7 cellular contexts compared by ENCODE assay signal in the genomic region with DNA sequence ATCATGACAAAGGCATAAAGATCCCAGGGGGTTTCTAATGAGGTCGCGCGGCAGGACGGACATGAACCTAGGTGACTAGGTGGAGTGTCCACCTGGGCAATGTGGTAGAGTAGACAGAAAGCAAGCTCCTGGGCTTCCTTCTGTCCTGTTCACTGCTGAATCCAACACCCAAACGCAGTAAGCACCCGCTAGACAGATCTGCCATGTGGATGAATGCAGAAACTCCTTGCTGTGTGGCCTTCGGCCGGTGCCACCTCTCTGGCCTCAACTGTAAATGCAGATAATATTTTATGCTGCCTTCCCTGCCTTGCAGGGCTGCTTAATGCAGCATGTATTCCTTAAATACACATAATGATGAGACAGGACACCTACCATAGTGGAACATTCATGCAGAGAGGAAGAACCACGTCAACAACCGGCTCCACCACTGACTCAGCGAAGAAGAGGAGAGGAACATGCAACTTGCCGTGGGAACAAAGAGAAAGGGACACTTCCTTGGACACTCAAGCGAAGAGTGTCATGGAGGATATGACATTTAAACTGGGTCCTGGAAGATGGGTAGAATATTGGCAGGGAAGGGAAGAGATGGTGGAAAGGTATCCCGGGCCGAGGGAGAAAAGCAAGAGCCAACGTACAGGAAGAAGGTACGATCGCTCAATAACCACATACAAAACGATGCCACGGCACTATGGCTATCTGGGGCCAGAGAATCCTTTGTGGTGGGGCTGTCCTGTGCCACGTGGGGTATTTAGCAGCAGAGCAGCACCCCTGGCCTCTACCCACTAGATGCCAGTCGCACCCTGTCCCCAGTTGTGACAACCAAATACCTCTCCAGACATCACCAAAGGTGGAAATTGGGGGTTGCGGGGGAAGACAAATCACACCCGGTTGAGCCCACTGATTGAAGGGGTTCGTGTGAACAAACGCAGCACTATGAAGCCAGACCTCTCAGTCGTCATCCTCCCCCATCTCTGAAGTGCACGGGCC. TPM values are rescaled to one million over a fixed set of nuclear protein-coding genes. Genes with fewer than 3 reads are reported as not detected.
DNase-seq lines count a peak whose midpoint lies in the region; ATAC-seq, FAIRE-seq and TF ChIP-seq lines count a peak whose summit lies in the region.

No MANE protein-coding gene starts in this region.

- H3K27ac Mint-ChIP-seq in activated T-helper 1 cell treated with anti-CD3 and anti-CD28 coated beads, Interleukin-12 subunit alpha, Interleukin-12 subunit beta, Interleukin-2, Interleukin-4 antibody, amounts not matched to agents 30 ng/mL and 10 ng/mL and 1 ng/mL, durations not matched to agents 14 hours and 24 hours and 36 hours: peak overlapping the region; percentile 95

- peaks cover 84% of the 10 kb centered on the region for H3K79me2 ChIP-seq in HepG2 (ENCODE audit: insufficient read depth, low read length)

- no peak overlapping the region for H3K4me2 ChIP-seq in HepG2 (ENCODE audit: low read depth, low read length)

- no peaks in the 10 kb centered on the region for H3K9me3 ChIP-seq in HepG2 (ENCODE audit: low read length)
- H3K9me3 ChIP-seq in stomach smooth muscle (ENCODE audit: control insufficient read depth in 2 of 2, low read length in 2 of 2): no peaks in the 10 kb centered on the region

- H3K27me3 Mint-ChIP-seq in activated T-helper 1 cell treated with anti-CD3 and anti-CD28 coated beads, Interleukin-12 subunit alpha, Interleukin-12 subunit beta, Interleukin-2, Interleukin-4 antibody, amounts not matched to agents 30 ng/mL and 10 ng/mL and 1 ng/mL, durations not matched to agents 14 hours and 24 hours and 36 hours (ENCODE audit: insufficient read depth): no peaks in the 10 kb centered on the region

- no TSS peak for BruUV-seq in HepG2 (replicated peaks; lab: Mats Ljungman, UMichigan)

- peak; percentile 20 for DNase-seq in MV-4-11 (lab: John Stamatoyannopoulos, UW)
- no peak for DNase-seq in activated T-helper 1 cell treated with anti-CD3 and anti-CD28 coated beads, Interleukin-12 subunit alpha, Interleukin-12 subunit beta, Interleukin-2, Interleukin-4 antibody, amounts not matched to agents 30 ng/mL and 10 ng/mL and 1 ng/mL, durations not matched to agents 14 hours and 24 hours and 36 hours (ENCODE audit: low spot score)
- DNase-seq in HepG2 (ENCODE audit: low spot score): no peak
- no peak for DNase-seq in putamen (ENCODE audit: low spot score)
- DNase-seq in anterior cingulate cortex (lab: John Stamatoyannopoulos, UW): no peak

- H3K4me3 Mint-ChIP-seq in activated T-helper 1 cell treated with anti-CD3 and anti-CD28 coated beads, Interleukin-12 subunit alpha, Interleukin-12 subunit beta, Interleukin-2, Interleukin-4 antibody, amounts not matched to agents 30 ng/mL and 10 ng/mL and 1 ng/mL, durations not matched to agents 14 hours and 24 hours and 36 hours: peak overlapping the region; percentile 70

- in situ Hi-C loops in HepG2 (cut with HindIII; ENCODE audit: extremely low pct_ligation_motif_present, low pct_unique_long_range_greater_than_20kb): no loop called here

- H3K9ac ChIP-seq in HepG2 (ENCODE audit: insufficient read depth, low read depth, low read length) (no peak overlapping the region), stomach smooth muscle (ENCODE audit: low read length in 2 of 2) (peak overlapping the region; percentile 29 to 58)

- no peak for TF ChIP-seq RAD21 in HepG2 (CRISPR knock-in tag; IDR thresholded peaks at IDR 0.05)

- no peak overlapping the region for H2AFZ ChIP-seq in HepG2 (ENCODE audit: low read length)

- peak overlapping the region; percentile 25 for H3K27ac ChIP-seq in HepG2 (ENCODE audit: extremely low read length, insufficient read depth, low read length)
- H3K27ac ChIP-seq in stomach smooth muscle (ENCODE audit: low read length): peak overlapping the region; percentile 77

- TF ChIP-seq EP300 in HepG2 (IDR thresholded peaks at IDR 0.05; ENCODE audit: low read depth in 2 of 2, low read length in 2 of 2) (no peak), HepG2 (CRISPR knock-in tag; IDR thresholded peaks at IDR 0.05; ENCODE audit: borderline replicate concordance) (no peak)

- peaks cover 15% of the 10 kb centered on the region for H4K20me1 ChIP-seq in HepG2 (ENCODE audit: insufficient read depth, low read length)

- POLR2A ChIA-PET in HepG2 (lab: Yijun Ruan, JAX): interaction anchor here (1.2 kb wide), 1 partner anchor 10 kb away, joined by 3 read pairs; no protein-coding TSS in a partner anchor

- H3K36me3 Mint-ChIP-seq in activated T-helper 1 cell treated with anti-CD3 and anti-CD28 coated beads, Interleukin-12 subunit alpha, Interleukin-12 subunit beta, Interleukin-2, Interleukin-4 antibody, amounts not matched to agents 30 ng/mL and 10 ng/mL and 1 ng/mL, durations not matched to agents 14 hours and 24 hours and 36 hours (ENCODE audit: low read depth): peaks cover 27% of the 10 kb centered on the region

- no peak for ATAC-seq in HepG2
- ATAC-seq in GM21381 (IDR thresholded peaks at IDR 0.05; ENCODE audit: unreplicated experiment): no peak

- no peaks in the 10 kb centered on the region for H3K9me3 Mint-ChIP-seq in activated T-helper 1 cell treated with anti-CD3 and anti-CD28 coated beads, Interleukin-12 subunit alpha, Interleukin-12 subunit beta, Interleukin-2, Interleukin-4 antibody, amounts not matched to agents 30 ng/mL and 10 ng/mL and 1 ng/mL, durations not matched to agents 14 hours and 24 hours and 36 hours

- CTCF ChIA-PET in HepG2 (lab: Yijun Ruan, JAX; ENCODE audit: low intra/inter-chr PET ratio, low total read pairs): no interaction called here

- H3K4me1 ChIP-seq in HepG2 (ENCODE audit: insufficient read depth, low read length) (peaks cover 100% of the 10 kb centered on the region), stomach smooth muscle (ENCODE audit: control insufficient read depth, insufficient read depth, low read length) (peaks cover 97% of the 10 kb centered on the region)

- H3K36me3 ChIP-seq in HepG2 (replicated peaks in 1 of 2; ENCODE audit: control insufficient read depth in 1 of 2, insufficient read depth in 2 of 2, low read length in 2 of 2) (peaks cover 1 to 7% of the 10 kb centered on the region in 2 experiments; a peak in 2 of 5 replicates), stomach smooth muscle (ENCODE audit: control insufficient read depth in 2 of 2, insufficient read depth in 2 of 2, low read length in 2 of 2) (no peaks in the 10 kb centered on the region)

- TF ChIP-seq POLR2A in HepG2 (IDR thresholded peaks at IDR 0.05; ENCODE audit: insufficient read depth in 1 of 2, low read depth in 2 of 2, low read length in 2 of 2): no peak

- intact Hi-C loops in activated T-helper 1 cell treated with anti-CD3 and anti-CD28 coated beads, Interleukin-12 subunit alpha, Interleukin-12 subunit beta, Interleukin-2, Interleukin-4 antibody, amounts not matched to agents 30 ng/mL and 10 ng/mL and 1 ng/mL, durations not matched to agents 14 hours and 24 hours and 36 hours (cut with micrococcal nuclease): loop anchor here (1.0 kb wide), 3 partner anchors 8 to 26 kb away; no protein-coding TSS in a partner anchor
- intact Hi-C loops in HepG2 (cut with micrococcal nuclease; ENCODE audit: unreplicated experiment): no loop called here

- H3K4me1 Mint-ChIP-seq in activated T-helper 1 cell treated with anti-CD3 and anti-CD28 coated beads, Interleukin-12 subunit alpha, Interleukin-12 subunit beta, Interleukin-2, Interleukin-4 antibody, amounts not matched to agents 30 ng/mL and 10 ng/mL and 1 ng/mL, durations not matched to agents 14 hours and 24 hours and 36 hours (ENCODE audit: low read depth): peaks cover 92% of the 10 kb centered on the region

- no peak for FAIRE-seq in HepG2 (lab: Jason Lieb, UNC)

- H3K4me3 ChIP-seq in HepG2 (replicated peaks in 1 of 3; ENCODE audit: insufficient read depth in 1 of 3, low read depth in 2 of 3, low read length in 3 of 3): no peak overlapping the region
- H3K4me3 ChIP-seq in stomach smooth muscle (ENCODE audit: low read length in 2 of 2): peak overlapping the region in 1 of 2 donors; percentile 49

- 95% methylated on average over 24 of the region's 28 CpGs for WGBS in HepG2 (ENCODE audit: low lambda C conversion rate)

- no peaks in the 10 kb centered on the region for H3K27me3 ChIP-seq in HepG2 (ENCODE audit: control insufficient read depth in 1 of 2, insufficient read depth in 2 of 2, low read length in 2 of 2)
- H3K27me3 ChIP-seq in stomach smooth muscle (ENCODE audit: control insufficient read depth in 1 of 2, insufficient read depth in 2 of 2, low read length in 2 of 2): no peaks in the 10 kb centered on the region

- no peak for TF ChIP-seq CTCF in HepG2 (CRISPR knock-in tag; IDR thresholded peaks at IDR 0.05)

RNA-seq across cellular contexts. Expression of a gene that starts 30.8 kb away (rescaled TPM):
- 618 and 639 TPM in 2 replicates for total RNA-seq in activated T-helper 1 cell treated with anti-CD3 and anti-CD28 coated beads, Interleukin-12 subunit alpha, Interleukin-12 subunit beta, Interleukin-2, Interleukin-4 antibody, amounts not matched to agents 30 ng/mL and 10 ng/mL and 1 ng/mL, durations not matched to agents 14 hours and 24 hours and 36 hours
- 98.5 and 125 TPM in 2 replicates for total RNA-seq in HepG2 (2016; rRNA removed; fragmentation: Illumina TruSeq; extraction: Trizol)
- 28.5 and 28.7 TPM in 2 replicates for total RNA-seq in HepG2 (2016; cell fraction: cytosol; rRNA removed; fragmentation: Illumina TruSeq; extraction: Trizol; ENCODE audit: low read depth)
- 92.9 and 102 TPM in 2 replicates for total RNA-seq in HepG2 (2016; cell fraction: insoluble cytoplasmic fraction; rRNA removed; fragmentation: Illumina TruSeq; extraction: Trizol)
- total RNA-seq in HepG2 (2016; cell fraction: membrane; rRNA removed; fragmentation: Illumina TruSeq; extraction: Trizol): 39.3 and 47.1 TPM in 2 replicates
- 73.0 and 81.6 TPM in 2 replicates for total RNA-seq in HepG2 (2016; cell fraction: nucleus; rRNA removed; fragmentation: Illumina TruSeq; extraction: Trizol)
- polyA plus RNA-seq in HepG2 (2011; rRNA removed): 50.7 and 60.6 TPM in 2 replicates
- polyA plus RNA-seq in HepG2 (2011; cell fraction: cytosol; rRNA removed): 31.6 and 39.3 TPM in 2 replicates
- polyA plus RNA-seq in HepG2 (2011; cell fraction: nucleus; rRNA removed): 68.4 and 91.3 TPM in 2 replicates
- 88.3 and 93.4 TPM in 2 replicates for polyA plus RNA-seq in HepG2 (2012)
- 3.6 and 4.2 TPM in 2 replicates for polyA plus RNA-seq in HepG2 (2016; cell fraction: cytosol; fragmentation: Illumina TruSeq; extraction: Trizol; ENCODE audit: low read depth)
- 72.0 and 110 TPM in 2 replicates for polyA plus RNA-seq in HepG2 (2016; cell fraction: insoluble cytoplasmic fraction; fragmentation: Illumina TruSeq; extraction: Trizol; ENCODE audit: low read depth)
- polyA plus RNA-seq in HepG2 (2016; cell fraction: membrane; fragmentation: Illumina TruSeq; extraction: Trizol; ENCODE audit: low read depth): 8.1 and 11.6 TPM in 2 replicates
- polyA plus RNA-seq in HepG2 (2016; cell fraction: nucleus; fragmentation: Illumina TruSeq; extraction: Trizol; ENCODE audit: insufficient read depth, low read depth): 106 and 113 TPM in 2 replicates
- 124 and 180 TPM in 2 replicates for polyA minus RNA-seq in HepG2 (2011; rRNA and poly(A)+ RNA removed; ENCODE audit: low replicate concordance)
- polyA minus RNA-seq in HepG2 (2011; cell fraction: cytosol; rRNA and poly(A)+ RNA removed): 125 and 176 TPM in 2 replicates
- 61.9 and 97.5 TPM in 2 replicates for polyA minus RNA-seq in HepG2 (2011; cell fraction: nucleus; rRNA and poly(A)+ RNA removed)
